In the genomic region with DNA sequence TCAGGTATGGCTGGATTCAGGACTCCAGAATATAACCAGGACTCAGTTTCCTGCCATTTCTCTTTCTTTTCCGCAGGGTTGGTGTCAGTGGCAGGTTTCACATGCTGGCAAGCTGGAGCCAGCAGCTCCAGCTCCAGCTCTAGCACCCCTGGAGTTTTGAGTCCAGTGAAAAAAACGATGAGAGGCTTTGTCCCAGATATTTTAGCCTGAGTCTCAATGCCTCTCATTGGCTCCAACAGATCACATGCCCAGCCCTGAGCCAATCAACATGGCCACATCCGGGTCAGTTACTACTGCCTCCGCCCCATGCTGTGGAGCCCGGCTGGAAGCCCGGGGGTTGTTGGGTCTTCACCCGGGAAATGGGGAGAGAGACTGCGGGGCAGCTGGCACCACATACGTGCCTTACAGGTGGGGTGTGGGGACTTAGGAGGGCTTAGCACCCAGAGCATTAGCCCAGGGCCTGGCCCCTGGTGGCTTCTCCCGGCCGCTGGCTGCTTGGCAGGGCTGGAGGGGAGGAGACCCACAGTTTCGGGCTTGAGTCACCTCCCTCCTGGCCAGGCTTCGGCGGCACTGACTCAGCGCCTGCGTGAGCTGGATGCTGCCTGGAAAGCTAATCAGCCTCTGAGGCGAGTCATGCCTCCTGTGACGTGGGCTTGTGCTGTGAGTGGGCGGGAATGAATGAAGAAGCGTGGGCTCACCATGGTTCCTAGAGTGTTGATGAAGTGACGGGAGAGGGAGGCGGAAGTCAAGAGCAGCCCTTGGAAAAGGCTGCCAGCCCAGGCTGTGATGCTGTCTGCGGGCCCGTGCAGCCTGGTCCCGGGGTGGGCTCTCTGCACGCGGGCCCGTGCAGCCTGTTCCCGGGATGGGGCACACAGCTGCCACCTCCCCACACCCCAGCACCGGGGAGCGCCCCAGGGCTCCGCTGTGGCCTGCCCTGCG, we compare ENCODE assay signal across 8 cellular contexts. TPM values are rescaled to one million over a fixed set of nuclear protein-coding genes. Genes with fewer than 3 reads are reported as not detected.
A peak's percentile ranks its signal among the peaks of the same experiment; 100 is the strongest.
DNase-seq lines count a peak whose midpoint lies in the region; ATAC-seq and TF ChIP-seq lines count a peak whose summit lies in the region.

No MANE protein-coding gene starts in this region.

- TF ChIP-seq CTCF in colonic mucosa (IDR thresholded peaks at IDR 0.05) = no peak

- intact Hi-C loops in colonic mucosa (cut with DNase I) = no loop called here

- H3K9me3 ChIP-seq in colonic mucosa = no peaks in the 10 kb centered on the region

- DNase-seq in DMS153 treated with DMSO at 0.1 percent for 48 hours (lab: John Stamatoyannopoulos, UW; ENCODE audit: unreplicated experiment) = peak; percentile 92
- peak; percentile 99 for DNase-seq in NCI-H69 (lab: John Stamatoyannopoulos, UW)
- DNase-seq in activated CD4-positive, alpha-beta T cell treated with anti-CD3 and anti-CD28 coated beads, Interleukin-2, amount 50 U/mL, for 1 hour = peak; percentile 65
- peak; percentile 84 for DNase-seq in colonic mucosa
- peak; percentile 85 for DNase-seq in left kidney (ENCODE audit: low read depth, low spot score)
- peak; percentile 55 to 57 for DNase-seq in stimulated activated CD4-positive, alpha-beta T cell treated with anti-CD3 and anti-CD28 coated beads, Interleukin-1b, Interleukin-23, amount 100 ng/mL, for 1 hour (ENCODE audit: low read depth in 2 of 2)

- peak overlapping the region; percentile 41 for H3K4me3 ChIP-seq in colonic mucosa

- no peaks in the 10 kb centered on the region for H3K36me3 ChIP-seq in colonic mucosa

- H3K27ac ChIP-seq in colonic mucosa = peak overlapping the region; percentile 89

- H3K27me3 ChIP-seq in colonic mucosa = no peaks in the 10 kb centered on the region

- H3K4me1 ChIP-seq in colonic mucosa = no peaks in the 10 kb centered on the region

- ATAC-seq in HG03469 (IDR thresholded peaks at IDR 0.05; ENCODE audit: unreplicated experiment) = peak; percentile 46
- ATAC-seq in HG03175 (IDR thresholded peaks at IDR 0.05; ENCODE audit: unreplicated experiment) = no peak

- peak overlapping the region; percentile 50 to 72 for H3K9ac ChIP-seq in colonic mucosa (ENCODE audit: low read depth in 2 of 2, low read length in 2 of 2)

RNA-seq across cellular contexts. Expression of a gene that starts 15.3 kb away (rescaled TPM):
- 10 to 100 TPM; 31.9 to 35.6 TPM for total RNA-seq in colonic mucosa

RNA-seq across cellular contexts. Expression of a gene that starts 27.5 kb away (rescaled TPM):
- total RNA-seq in colonic mucosa = under 1 TPM in 1 of 2 donors, not detected in 1; 0.16 TPM
